ENCODE assay signal across 1 cellular context in the genomic region with DNA sequence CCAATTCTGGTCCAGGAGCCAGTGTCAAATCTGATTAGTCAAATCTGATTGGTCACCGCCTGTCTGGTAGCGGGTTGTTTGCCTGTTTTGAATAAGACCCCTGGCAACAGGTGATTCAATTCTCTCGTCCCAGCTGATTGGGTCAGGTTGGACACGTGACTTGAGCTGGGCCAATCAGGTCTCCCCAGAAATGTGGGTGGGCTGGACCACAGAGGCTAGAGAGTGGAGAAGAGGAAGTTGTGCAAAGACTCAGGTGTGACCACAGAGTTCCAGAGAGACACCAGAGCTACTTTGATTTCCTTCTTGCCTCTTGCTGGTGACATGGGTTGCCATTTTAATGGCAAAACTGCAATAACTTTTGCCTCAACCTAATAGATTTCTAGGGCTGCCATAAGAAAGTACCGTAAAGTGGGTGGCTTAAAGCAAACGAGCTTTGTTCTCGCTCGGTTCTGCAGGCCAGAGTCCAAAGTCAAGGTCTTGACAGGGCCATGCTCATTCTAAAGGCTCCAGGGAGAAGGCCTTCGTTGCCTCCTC.
TF ChIP-seq lines count a peak whose summit lies in the region.

No MANE protein-coding gene starts in this region.

TF ChIP-seq in IMR-90, 13 proteins besides CTCF, POLR2A, EP300 and RAD21 (continued from another document):
- TF ChIP-seq, protein P1, sequence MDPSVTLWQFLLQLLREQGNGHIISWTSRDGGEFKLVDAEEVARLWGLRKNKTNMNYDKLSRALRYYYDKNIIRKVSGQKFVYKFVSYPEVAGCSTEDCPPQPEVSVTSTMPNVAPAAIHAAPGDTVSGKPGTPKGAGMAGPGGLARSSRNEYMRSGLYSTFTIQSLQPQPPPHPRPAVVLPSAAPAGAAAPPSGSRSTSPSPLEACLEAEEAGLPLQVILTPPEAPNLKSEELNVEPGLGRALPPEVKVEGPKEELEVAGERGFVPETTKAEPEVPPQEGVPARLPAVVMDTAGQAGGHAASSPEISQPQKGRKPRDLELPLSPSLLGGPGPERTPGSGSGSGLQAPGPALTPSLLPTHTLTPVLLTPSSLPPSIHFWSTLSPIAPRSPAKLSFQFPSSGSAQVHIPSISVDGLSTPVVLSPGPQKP (IDR thresholded peaks at IDR 0.05; ENCODE audit: borderline replicate concordance, low read depth, low read length): no peak
TF ChIP-seq in IMR-90: peak in this region for 2.
